ENCODE assay signal across 1 cellular context in the genomic region with DNA sequence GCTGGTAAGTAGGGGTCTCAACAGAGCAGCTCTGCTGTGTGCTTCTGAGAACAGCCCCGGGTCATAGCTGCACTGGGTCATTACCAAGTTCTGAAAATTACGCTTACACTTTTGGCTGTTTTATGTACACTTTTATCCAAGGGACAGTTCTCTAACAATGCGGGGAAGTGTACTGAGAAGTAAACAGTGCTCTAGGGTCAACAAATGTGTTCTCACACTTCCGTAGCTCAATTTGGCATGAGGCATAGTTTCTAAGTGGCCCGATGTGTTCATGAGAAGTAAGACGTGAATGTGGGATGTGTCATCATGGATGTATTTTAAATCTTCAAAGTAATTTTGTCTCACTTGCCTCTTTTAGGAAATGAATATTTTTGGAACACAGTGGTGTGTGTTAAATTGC.
TF ChIP-seq lines count a peak whose summit lies in the region.

No MANE protein-coding gene starts in this region.

TF ChIP-seq in HepG2, 621 proteins besides CTCF, POLR2A, EP300 and RAD21 (continued from another document):
- TF ChIP-seq NCOA2 (CRISPR knock-in tag; IDR thresholded peaks at IDR 0.05), result no peak
- TF ChIP-seq ZBTB49 (CRISPR knock-in tag; IDR thresholded peaks at IDR 0.05; ENCODE audit: borderline replicate concordance), result no peak
- TF ChIP-seq JARID2 (CRISPR knock-in tag; IDR thresholded peaks at IDR 0.05; ENCODE audit: insufficient replicate concordance), result no peak
- TF ChIP-seq KAT8 (CRISPR knock-in tag; IDR thresholded peaks at IDR 0.05), result no peak
- TF ChIP-seq SOX13 (IDR thresholded peaks at IDR 0.05), result no peak
- TF ChIP-seq SOX13 (CRISPR knock-in tag; conservative IDR thresholded peaks at IDR 0.05 in 1 of 2, IDR thresholded peaks at IDR 0.05 in 1 of 2), result no peak
- no peak for TF ChIP-seq NFYB (CRISPR knock-in tag; IDR thresholded peaks at IDR 0.05)
- no peak for TF ChIP-seq MNT (IDR thresholded peaks at IDR 0.05)
TF ChIP-seq in HepG2: peak in this region for 0.
